Comparison of ENCODE assay signal across 19 cellular contexts in genomic region chr13:65836066-65836465, GRCh38.
DNase-seq lines count a peak whose midpoint lies in the region; ATAC-seq and TF ChIP-seq lines count a peak whose summit lies in the region.
"Had no signal": no experiment of that assay in that cellular context is flagged by ENCODE, and none has a peak within 500 bp of the region (broad histone marks: within the 10 kb centered on the region; RNA-seq: fewer than 3 reads in every experiment).

No MANE protein-coding gene starts in this region.

- no peak for TF ChIP-seq CTCF in choroid plexus epithelial cell (conservative IDR thresholded peaks at IDR 0.05; ENCODE audit: low read depth, low read length)

- no peak overlapping the region for H3K4me3 ChIP-seq in choroid plexus epithelial cell (ENCODE audit: low read depth, low read length)
- H3K4me3 ChIP-seq: GM12878, GM23248, HAP-1, SK-N-MC had no signal

- DNase-seq in NCI-H1694 (lab: John Stamatoyannopoulos, UW) (peak; percentile 22), NCI-H1694 treated with DMSO at 0.1 percent for 48 hours (lab: John Stamatoyannopoulos, UW) (no peak), NCI-H345 (lab: John Stamatoyannopoulos, UW) (peak; percentile 59), choroid plexus epithelial cell (ENCODE audit: low read depth) (peak; percentile 46), myocyte (ENCODE audit: low read depth) (peak; percentile 23), pons (ENCODE audit: low spot score) (no peak), MV-4-11 (lab: John Stamatoyannopoulos, UW) (no peak)
- DNase-seq: DMS153; EL; GM23248; NCI-H2081 treated with DMSO at 0.1 percent for 48 hours; NCI-H446; NCI-H526 treated with DMSO at 0.1 percent for 48 hours; NK-92 treated with Interleukin-12 subunit alpha and Interleukin-12 subunit beta, amount 100 ng/mL, for 24 hours; SHP77 had no signal

- no peak for ATAC-seq in GM18858 (IDR thresholded peaks at IDR 0.05; ENCODE audit: unreplicated experiment)
- ATAC-seq: GM12878 had no signal

Comparison
In these comparisons a context has a peak if more than half of its experiments do, and no peak if none do; other contexts are left out.
1. DNase-seq: peak in NCI-H1694 (single experiment), NCI-H345 (single experiment), choroid plexus epithelial cell (single experiment) and myocyte (single experiment); none in NCI-H1694 treated with DMSO at 0.1 percent for 48 hours (single experiment), pons (single experiment) and MV-4-11 (single experiment).